20 cellular contexts compared by ENCODE assay signal in the genomic region with DNA sequence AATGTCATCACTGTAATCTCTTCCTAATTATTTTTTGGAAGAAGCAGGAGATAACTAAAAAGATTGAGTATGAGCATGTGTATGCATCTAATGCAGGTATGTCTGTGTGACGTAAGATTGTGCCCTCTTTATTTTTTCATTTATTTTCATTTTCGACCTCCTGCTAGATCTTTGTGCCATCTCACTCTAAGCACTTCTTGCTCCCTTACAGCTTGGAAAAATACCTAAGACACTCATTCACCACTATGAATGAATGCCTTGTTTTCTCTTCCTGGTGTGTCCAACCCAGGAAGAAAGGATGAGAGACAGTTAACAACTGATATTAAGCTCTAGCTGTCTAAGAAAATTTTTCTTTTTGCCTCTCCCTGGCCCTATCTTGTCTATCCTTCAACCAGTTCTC.
DNase-seq lines count a peak whose midpoint lies in the region; ATAC-seq and TF ChIP-seq lines count a peak whose summit lies in the region.
"Had no signal": no experiment of that assay in that cellular context is flagged by ENCODE, and none has a peak within 500 bp of the region (broad histone marks: within the 10 kb centered on the region; RNA-seq: fewer than 3 reads in every experiment).

No MANE protein-coding gene starts in this region.

- H3K79me2 ChIP-seq in Karpas-422 (ENCODE audit: low read length) = no peaks in the 10 kb centered on the region
- H3K79me2 ChIP-seq in neural cell (replicated peaks; ENCODE audit: insufficient read depth, low read length) = no peaks in the 10 kb centered on the region

- CTCF ChIA-PET in Calu3 (lab: Charles Lee) = no interaction called here

- H3K36me3 ChIP-seq in Karpas-422 (ENCODE audit: insufficient read depth, low read length) (no peaks in the 10 kb centered on the region), SK-N-MC (ENCODE audit: insufficient read depth, low read length) (no peaks in the 10 kb centered on the region), neural cell (ENCODE audit: insufficient read depth, low read length) (no peaks in the 10 kb centered on the region)
- H3K36me3 ChIP-seq: Peyer's patch, SJSA1 had no signal

- H3F3A ChIP-seq in neural cell (ENCODE audit: insufficient read depth, low read length, poor library complexity, severe bottlenecking) = no peaks in the 10 kb centered on the region

- TF ChIP-seq CTCF in Calu3 (IDR thresholded peaks at IDR 0.05; ENCODE audit: unreplicated experiment) (no peak), neural cell (IDR thresholded peaks at IDR 0.05; ENCODE audit: poor library complexity, severe bottlenecking) (no peak), foreskin keratinocyte (conservative IDR thresholded peaks at IDR 0.05) (no peak)

- no TSS peak for BruUV-seq in Calu3 (replicated peaks; lab: Mats Ljungman, UMichigan)

- peak overlapping the region; percentile 72 for H3K27ac Mint-ChIP-seq in Calu3 (ENCODE audit: unreplicated experiment)
- H3K27ac Mint-ChIP-seq: CD14-positive monocyte had no signal

- H3K4me2 ChIP-seq in Karpas-422 (ENCODE audit: low read depth, low read length, poor library complexity, severe bottlenecking) = peak overlapping the region; percentile 24
- no peak overlapping the region for H3K4me2 ChIP-seq in neural cell (ENCODE audit: low read length)

- TF ChIP-seq EP300 in neural cell (conservative IDR thresholded peaks at IDR 0.05; ENCODE audit: poor library complexity, severe bottlenecking) = no peak

- no peak overlapping the region for H2AFZ ChIP-seq in Karpas-422 (ENCODE audit: low read length)
- H2AFZ ChIP-seq in neural cell (ENCODE audit: low read depth, low read length) = no peak overlapping the region

- ATAC-seq in foreskin keratinocyte = no peak

- peaks cover 57% of the 10 kb centered on the region for H3K4me1 Mint-ChIP-seq in Calu3 (ENCODE audit: low read depth, unreplicated experiment)
- H3K4me1 Mint-ChIP-seq: CD14-positive monocyte, IgD-negative memory B cell had no signal

- DNase-seq in Calu3 = no peak
- no peak for DNase-seq in Karpas-422
- DNase-seq in SK-N-MC (ENCODE audit: low read depth, low spot score) = no peak
- DNase-seq in amygdala (lab: John Stamatoyannopoulos, UW) = no peak
- DNase-seq in effector CD4-positive, alpha-beta T cell = no peak
- DNase-seq in foreskin keratinocyte = no peak
- DNase-seq: DMS 273 treated with DMSO at 0.1 percent for 48 hours, DND-41, GDM1, Kasumi-1, NCI-H1105, NCI-H1694, NCI-H2081 treated with DMSO at 0.1 percent for 48 hours, NCI-H524, Peyer's patch had no signal

- H3K9me2 ChIP-seq in Karpas-422 (replicated peaks; ENCODE audit: insufficient read depth, low read length) (no peaks in the 10 kb centered on the region), neural cell (ENCODE audit: insufficient read depth, low read length) (no peaks in the 10 kb centered on the region)

- H3K4me1 ChIP-seq in Karpas-422 (ENCODE audit: low read length) = no peaks in the 10 kb centered on the region
- no peaks in the 10 kb centered on the region for H3K4me1 ChIP-seq in foreskin keratinocyte
- H3K4me1 ChIP-seq: Peyer's patch had no signal

- no peak overlapping the region for H3K4me3 ChIP-seq in Karpas-422 (ENCODE audit: low read length)
- H3K4me3 ChIP-seq in SK-N-MC = no peak overlapping the region
- no peak overlapping the region for H3K4me3 ChIP-seq in neural cell (ENCODE audit: low read length)
- H3K4me3 ChIP-seq: Peyer's patch, SJSA1 had no signal

- H3K27ac ChIP-seq in Karpas-422 (ENCODE audit: low read length) (no peak overlapping the region), SK-N-MC (no peak overlapping the region), neural cell (ENCODE audit: low read length) (peak overlapping the region; percentile 18), foreskin keratinocyte (no peak overlapping the region)
- H3K27ac ChIP-seq: HL-60, Peyer's patch, SJSA1 had no signal

- peak overlapping the region; percentile 27 for H3K4me3 Mint-ChIP-seq in Calu3 (ENCODE audit: low read depth, unreplicated experiment)

- intact Hi-C loops in Calu3 (cut with micrococcal nuclease; ENCODE audit: unreplicated experiment) = no loop called here

- no peaks in the 10 kb centered on the region for H3K9me3 Mint-ChIP-seq in Calu3 (ENCODE audit: low read depth, unreplicated experiment)
- H3K9me3 Mint-ChIP-seq: IgD-negative memory B cell had no signal

- no peak for TF ChIP-seq RAD21 in neural cell (conservative IDR thresholded peaks at IDR 0.05)

- H4K20me1 ChIP-seq in Karpas-422 (ENCODE audit: insufficient read depth, low read depth, low read length) (no peaks in the 10 kb centered on the region), neural cell (ENCODE audit: insufficient read depth) (no peaks in the 10 kb centered on the region)

- no peak overlapping the region for H3K9ac ChIP-seq in Karpas-422 (ENCODE audit: low read length)
- peak overlapping the region; percentile 8 for H3K9ac ChIP-seq in SK-N-MC (ENCODE audit: insufficient read length)
- H3K9ac ChIP-seq in neural cell (ENCODE audit: low read length) = no peak overlapping the region

- H3K27me3 ChIP-seq in Karpas-422 (ENCODE audit: low read length) = no peaks in the 10 kb centered on the region
- peaks cover 5% of the 10 kb centered on the region for H3K27me3 ChIP-seq in neural cell (ENCODE audit: insufficient read depth, low read depth, low read length)
- H3K27me3 ChIP-seq in foreskin keratinocyte = no peaks in the 10 kb centered on the region
- H3K27me3 ChIP-seq: Peyer's patch, SJSA1 had no signal

- H3K27me3 Mint-ChIP-seq in Calu3 (ENCODE audit: unreplicated experiment) = no peaks in the 10 kb centered on the region

- H3K9me3 ChIP-seq in Karpas-422 (ENCODE audit: low read length) (no peaks in the 10 kb centered on the region), SK-N-MC (ENCODE audit: low read depth, low read length) (no peaks in the 10 kb centered on the region), neural cell (ENCODE audit: low read length) (no peaks in the 10 kb centered on the region)
- H3K9me3 ChIP-seq: Peyer's patch, SJSA1 had no signal

- peaks cover 6% of the 10 kb centered on the region for H3K36me3 Mint-ChIP-seq in Calu3 (ENCODE audit: insufficient read depth, unreplicated experiment)
- H3K36me3 Mint-ChIP-seq: CD14-positive monocyte, IgD-negative memory B cell had no signal

TF ChIP-seq in neural cell, 6 proteins besides CTCF, POLR2A, EP300 and RAD21:
- TF ChIP-seq EZH2 (IDR thresholded peaks at IDR 0.05; ENCODE audit: borderline replicate concordance, insufficient read depth, low read length, poor library complexity, severe bottlenecking) (no peak), MXI1 (conservative IDR thresholded peaks at IDR 0.05; ENCODE audit: poor library complexity, severe bottlenecking) (no peak), POLR2AphosphoS5 (IDR thresholded peaks at IDR 0.05) (no peak), TAF1 (IDR thresholded peaks at IDR 0.05; ENCODE audit: low read depth) (no peak), SMC3 (conservative IDR thresholded peaks at IDR 0.05; ENCODE audit: poor library complexity) (no peak)
- TF ChIP-seq, protein P1, sequence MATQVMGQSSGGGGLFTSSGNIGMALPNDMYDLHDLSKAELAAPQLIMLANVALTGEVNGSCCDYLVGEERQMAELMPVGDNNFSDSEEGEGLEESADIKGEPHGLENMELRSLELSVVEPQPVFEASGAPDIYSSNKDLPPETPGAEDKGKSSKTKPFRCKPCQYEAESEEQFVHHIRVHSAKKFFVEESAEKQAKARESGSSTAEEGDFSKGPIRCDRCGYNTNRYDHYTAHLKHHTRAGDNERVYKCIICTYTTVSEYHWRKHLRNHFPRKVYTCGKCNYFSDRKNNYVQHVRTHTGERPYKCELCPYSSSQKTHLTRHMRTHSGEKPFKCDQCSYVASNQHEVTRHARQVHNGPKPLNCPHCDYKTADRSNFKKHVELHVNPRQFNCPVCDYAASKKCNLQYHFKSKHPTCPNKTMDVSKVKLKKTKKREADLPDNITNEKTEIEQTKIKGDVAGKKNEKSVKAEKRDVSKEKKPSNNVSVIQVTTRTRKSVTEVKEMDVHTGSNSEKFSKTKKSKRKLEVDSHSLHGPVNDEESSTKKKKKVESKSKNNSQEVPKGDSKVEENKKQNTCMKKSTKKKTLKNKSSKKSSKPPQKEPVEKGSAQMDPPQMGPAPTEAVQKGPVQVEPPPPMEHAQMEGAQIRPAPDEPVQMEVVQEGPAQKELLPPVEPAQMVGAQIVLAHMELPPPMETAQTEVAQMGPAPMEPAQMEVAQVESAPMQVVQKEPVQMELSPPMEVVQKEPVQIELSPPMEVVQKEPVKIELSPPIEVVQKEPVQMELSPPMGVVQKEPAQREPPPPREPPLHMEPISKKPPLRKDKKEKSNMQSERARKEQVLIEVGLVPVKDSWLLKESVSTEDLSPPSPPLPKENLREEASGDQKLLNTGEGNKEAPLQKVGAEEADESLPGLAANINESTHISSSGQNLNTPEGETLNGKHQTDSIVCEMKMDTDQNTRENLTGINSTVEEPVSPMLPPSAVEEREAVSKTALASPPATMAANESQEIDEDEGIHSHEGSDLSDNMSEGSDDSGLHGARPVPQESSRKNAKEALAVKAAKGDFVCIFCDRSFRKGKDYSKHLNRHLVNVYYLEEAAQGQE (IDR thresholded peaks at IDR 0.05; ENCODE audit: borderline replicate concordance) = no peak
